In the genomic region with DNA sequence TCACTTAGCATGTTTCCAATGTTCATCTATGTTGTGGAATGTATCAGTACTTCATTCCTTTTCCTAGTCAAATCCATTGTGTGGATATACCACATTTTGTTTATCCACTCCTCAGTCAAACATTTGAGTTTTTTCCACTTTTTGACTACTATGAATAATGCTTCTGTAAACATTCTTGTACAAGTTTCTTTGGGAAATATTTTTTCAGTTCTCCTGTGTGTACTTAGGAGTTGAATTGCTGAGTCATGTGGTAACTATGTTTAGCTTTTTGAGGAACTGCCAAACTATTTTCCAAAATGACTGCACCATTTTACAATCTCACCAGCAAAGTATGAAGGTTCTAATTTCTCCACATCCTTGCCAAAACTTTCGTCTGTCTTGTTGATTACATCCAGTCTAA, we compare ENCODE assay signal across 1 cellular context.
TF ChIP-seq lines count a peak whose summit lies in the region.

No MANE protein-coding gene starts in this region.

TF ChIP-seq in A549, 52 proteins besides CTCF, POLR2A, EP300 and RAD21 (continued from another document):
- TF ChIP-seq, protein P1, sequence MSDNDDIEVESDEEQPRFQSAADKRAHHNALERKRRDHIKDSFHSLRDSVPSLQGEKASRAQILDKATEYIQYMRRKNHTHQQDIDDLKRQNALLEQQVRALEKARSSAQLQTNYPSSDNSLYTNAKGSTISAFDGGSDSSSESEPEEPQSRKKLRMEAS (IDR thresholded peaks at IDR 0.05) = peak; percentile 82
- no peak; the same call in 1 of the 2 replicates for TF ChIP-seq MYC (IDR thresholded peaks at IDR 0.05; ENCODE audit: borderline replicate concordance, low read length)
- peak; percentile 99 for TF ChIP-seq NFE2L2 (conservative IDR thresholded peaks at IDR 0.05; ENCODE audit: low read length)
- TF ChIP-seq, protein P2, sequence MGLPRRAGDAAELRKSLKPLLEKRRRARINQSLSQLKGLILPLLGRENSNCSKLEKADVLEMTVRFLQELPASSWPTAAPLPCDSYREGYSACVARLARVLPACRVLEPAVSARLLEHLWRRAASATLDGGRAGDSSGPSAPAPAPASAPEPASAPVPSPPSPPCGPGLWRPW (IDR thresholded peaks at IDR 0.05) = peak; percentile 80
- no peak for TF ChIP-seq CBX2 (IDR thresholded peaks at IDR 0.05; ENCODE audit: borderline replicate concordance, low read depth)
- TF ChIP-seq EHMT2 (IDR thresholded peaks at IDR 0.05; ENCODE audit: low read depth) = no peak; the same call in 1 of the 2 replicates
- TF ChIP-seq KDM5A (IDR thresholded peaks at IDR 0.05) = no peak
- TF ChIP-seq ZC3H11A (IDR thresholded peaks at IDR 0.05) = no peak
- no peak for TF ChIP-seq CBX8 (IDR thresholded peaks at IDR 0.05)
- peak; percentile 58 for TF ChIP-seq SMC3 (IDR thresholded peaks at IDR 0.05)
- no peak for TF ChIP-seq PHF8 (IDR thresholded peaks at IDR 0.05; ENCODE audit: borderline replicate concordance, low read depth)
- TF ChIP-seq FOSL2 (IDR thresholded peaks at IDR 0.05) = peak; percentile 99
- peak; percentile 99 for TF ChIP-seq FOSL2 (CRISPR knock-in tag; IDR thresholded peaks at IDR 0.05)
- TF ChIP-seq CEBPB (IDR thresholded peaks at IDR 0.05) = peak; percentile 88 to 94
- TF ChIP-seq ZNF302 (CRISPR knock-in tag; IDR thresholded peaks at IDR 0.05) = no peak
- TF ChIP-seq, protein P3, sequence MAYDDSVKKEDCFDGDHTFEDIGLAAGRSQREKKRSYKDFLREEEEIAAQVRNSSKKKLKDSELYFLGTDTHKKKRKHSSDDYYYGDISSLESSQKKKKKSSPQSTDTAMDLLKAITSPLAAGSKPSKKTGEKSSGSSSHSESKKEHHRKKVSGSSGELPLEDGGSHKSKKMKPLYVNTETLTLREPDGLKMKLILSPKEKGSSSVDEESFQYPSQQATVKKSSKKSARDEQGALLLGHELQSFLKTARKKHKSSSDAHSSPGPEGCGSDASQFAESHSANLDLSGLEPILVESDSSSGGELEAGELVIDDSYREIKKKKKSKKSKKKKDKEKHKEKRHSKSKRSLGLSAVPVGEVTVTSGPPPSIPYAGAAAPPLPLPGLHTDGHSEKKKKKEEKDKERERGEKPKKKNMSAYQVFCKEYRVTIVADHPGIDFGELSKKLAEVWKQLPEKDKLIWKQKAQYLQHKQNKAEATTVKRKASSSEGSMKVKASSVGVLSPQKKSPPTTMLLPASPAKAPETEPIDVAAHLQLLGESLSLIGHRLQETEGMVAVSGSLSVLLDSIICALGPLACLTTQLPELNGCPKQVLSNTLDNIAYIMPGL (CRISPR knock-in tag; IDR thresholded peaks at IDR 0.05; ENCODE audit: borderline replicate concordance) = no peak
- TF ChIP-seq JUN (IDR thresholded peaks at IDR 0.05) = peak; percentile 89 to 98; a peak in 4 of 5 replicates
- no peak for TF ChIP-seq HDAC2 (IDR thresholded peaks at IDR 0.05)
- TF ChIP-seq REST (IDR thresholded peaks at IDR 0.05) = no peak
- no peak for TF ChIP-seq HOXB13 (CRISPR knock-in tag; IDR thresholded peaks at IDR 0.05; ENCODE audit: low read depth)
- TF ChIP-seq RARB (CRISPR knock-in tag; IDR thresholded peaks at IDR 0.05) = 0 out of 2 replicates have a peak, but pooled peaks have one; percentile 57
- no peak for TF ChIP-seq RFX5 (IDR thresholded peaks at IDR 0.05)
- TF ChIP-seq, protein P4, sequence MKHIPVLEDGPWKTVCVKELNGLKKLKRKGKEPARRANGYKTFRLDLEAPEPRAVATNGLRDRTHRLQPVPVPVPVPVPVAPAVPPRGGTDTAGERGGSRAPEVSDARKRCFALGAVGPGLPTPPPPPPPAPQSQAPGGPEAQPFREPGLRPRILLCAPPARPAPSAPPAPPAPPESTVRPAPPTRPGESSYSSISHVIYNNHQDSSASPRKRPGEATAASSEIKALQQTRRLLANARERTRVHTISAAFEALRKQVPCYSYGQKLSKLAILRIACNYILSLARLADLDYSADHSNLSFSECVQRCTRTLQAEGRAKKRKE (CRISPR knock-in tag; IDR thresholded peaks at IDR 0.05; ENCODE audit: low read depth) = no peak
- TF ChIP-seq RCOR1 (IDR thresholded peaks at IDR 0.05; ENCODE audit: low read depth, low read length) = no peak
- TF ChIP-seq SREBF2 (IDR thresholded peaks at IDR 0.05) = no peak
- no peak for TF ChIP-seq NPAS2 (CRISPR knock-in tag; IDR thresholded peaks at IDR 0.05; ENCODE audit: borderline replicate concordance)
- no peak for TF ChIP-seq RNF2 (IDR thresholded peaks at IDR 0.05; ENCODE audit: borderline replicate concordance, low read depth)
- peak; percentile 98 for TF ChIP-seq GATA3 (IDR thresholded peaks at IDR 0.05; ENCODE audit: borderline replicate concordance)
- no peak for TF ChIP-seq EHF (CRISPR knock-in tag; IDR thresholded peaks at IDR 0.05)
- TF ChIP-seq HOXB5 (CRISPR knock-in tag; IDR thresholded peaks at IDR 0.05) = 0 out of 2 replicates have a peak, but pooled peaks have one; percentile 60
- TF ChIP-seq HEYL (CRISPR knock-in tag; IDR thresholded peaks at IDR 0.05) = no peak
- no peak for TF ChIP-seq MAZ (IDR thresholded peaks at IDR 0.05; ENCODE audit: borderline replicate concordance, low read depth, low read length)
- peak; percentile 75; the same call in 1 of the 2 replicates for TF ChIP-seq FOXS1 (CRISPR knock-in tag; IDR thresholded peaks at IDR 0.05)
- TF ChIP-seq ESRRA (IDR thresholded peaks at IDR 0.05; ENCODE audit: borderline replicate concordance, low read length) = no peak
- TF ChIP-seq ZFP36 (IDR thresholded peaks at IDR 0.05; ENCODE audit: borderline replicate concordance, partially characterized antibody) = no peak
